In genomic region chr7:75906991-75907667, GRCh38 we compare ENCODE assay signal across 1 cellular context.
TF ChIP-seq lines count a peak whose summit lies in the region.

No MANE protein-coding gene starts in this region.

TF ChIP-seq in HepG2, 621 proteins besides CTCF, POLR2A, EP300 and RAD21 (continued from another document and continues in another):
- TF ChIP-seq ZNF616 (CRISPR knock-in tag; IDR thresholded peaks at IDR 0.05; ENCODE audit: low read depth) (no peak), MTERF4 (CRISPR knock-in tag; IDR thresholded peaks at IDR 0.05) (no peak), FOSL1 (CRISPR knock-in tag; IDR thresholded peaks at IDR 0.05; ENCODE audit: borderline replicate concordance) (no peak), ZSCAN20 (CRISPR knock-in tag; IDR thresholded peaks at IDR 0.05; ENCODE audit: borderline replicate concordance) (no peak), ZBTB7B (CRISPR knock-in tag; IDR thresholded peaks at IDR 0.05) (peak; percentile 56; the same call in 1 of the 2 replicates), ZNF570 (CRISPR knock-in tag; IDR thresholded peaks at IDR 0.05; ENCODE audit: borderline replicate concordance) (no peak), SSRP1 (CRISPR knock-in tag; IDR thresholded peaks at IDR 0.05) (no peak), ZBTB43 (CRISPR knock-in tag; conservative IDR thresholded peaks at IDR 0.05) (peak; percentile 60), AFF4 (CRISPR knock-in tag; IDR thresholded peaks at IDR 0.05) (no peak), NFYB (CRISPR knock-in tag; IDR thresholded peaks at IDR 0.05) (no peak), ESRRA (CRISPR knock-in tag; IDR thresholded peaks at IDR 0.05; ENCODE audit: low read depth) (peak; percentile 77; the same call in 1 of the 2 replicates), TIGD3 (CRISPR knock-in tag; IDR thresholded peaks at IDR 0.05; ENCODE audit: borderline replicate concordance) (no peak), ZNF644 (CRISPR knock-in tag; IDR thresholded peaks at IDR 0.05; ENCODE audit: low read depth) (peak; percentile 60; the same call in 1 of the 2 replicates), KLF9 (CRISPR knock-in tag; IDR thresholded peaks at IDR 0.05; ENCODE audit: low read depth) (no peak), ZNF878 (CRISPR knock-in tag; IDR thresholded peaks at IDR 0.05) (peak; percentile 50; the same call in 1 of the 2 replicates), SOX5 (CRISPR knock-in tag; IDR thresholded peaks at IDR 0.05; ENCODE audit: borderline replicate concordance) (peak; percentile 67), ZNF367 (CRISPR knock-in tag; IDR thresholded peaks at IDR 0.05; ENCODE audit: borderline replicate concordance) (no peak), ZNF550 (CRISPR knock-in tag; IDR thresholded peaks at IDR 0.05; ENCODE audit: borderline replicate concordance) (no peak), ZNF567 (CRISPR knock-in tag; IDR thresholded peaks at IDR 0.05; ENCODE audit: borderline replicate concordance) (no peak), MAFF (IDR thresholded peaks at IDR 0.05; ENCODE audit: low read depth, low read length) (no peak), HNRNPUL1 (IDR thresholded peaks at IDR 0.05; ENCODE audit: low read depth, low read length) (no peak), POGZ (CRISPR knock-in tag; IDR thresholded peaks at IDR 0.05) (peak; percentile 76), NR2C2 (CRISPR knock-in tag; IDR thresholded peaks at IDR 0.05; ENCODE audit: borderline replicate concordance) (peak; percentile 76), GFI1 (CRISPR knock-in tag; IDR thresholded peaks at IDR 0.05; ENCODE audit: borderline replicate concordance) (peak; percentile 73), JUND (CRISPR knock-in tag; IDR thresholded peaks at IDR 0.05) (no peak), ZNF749 (CRISPR knock-in tag; IDR thresholded peaks at IDR 0.05; ENCODE audit: borderline replicate concordance) (0 out of 2 replicates have a peak, but pooled peaks have one; percentile 9), KDM3A (CRISPR knock-in tag; IDR thresholded peaks at IDR 0.05; ENCODE audit: low read depth) (0 out of 2 replicates have a peak, but pooled peaks have one; percentile 14), ZMYM2 (CRISPR knock-in tag; IDR thresholded peaks at IDR 0.05) (peak; percentile 67; the same call in 1 of the 2 replicates), XRCC5 (optimal IDR thresholded peaks at IDR 0.05; ENCODE audit: low read length) (no peak), ZNF564 (CRISPR knock-in tag; IDR thresholded peaks at IDR 0.05) (no peak), ATF4 (CRISPR knock-in tag; IDR thresholded peaks at IDR 0.05) (no peak), NR2F2 (IDR thresholded peaks at IDR 0.05; ENCODE audit: borderline replicate concordance, low read depth) (peak; percentile 79), HDAC6 (IDR thresholded peaks at IDR 0.05; ENCODE audit: low read depth, low read length) (no peak), SNRNP70 (IDR thresholded peaks at IDR 0.05; ENCODE audit: low read depth, low read length) (no peak), ZMAT5 (CRISPR knock-in tag; IDR thresholded peaks at IDR 0.05; ENCODE audit: borderline replicate concordance, low read depth) (no peak), GATA4 (IDR thresholded peaks at IDR 0.05; ENCODE audit: borderline replicate concordance, low read depth) (peak; percentile 74; the same call in 1 of the 2 replicates), ZNF275 (CRISPR knock-in tag; IDR thresholded peaks at IDR 0.05; ENCODE audit: borderline replicate concordance) (0 out of 2 replicates have a peak, but pooled peaks have one; percentile 20), GABPB1 (CRISPR knock-in tag; IDR thresholded peaks at IDR 0.05) (peak; percentile 42; the same call in 1 of the 2 replicates), TOPORS (CRISPR knock-in tag; IDR thresholded peaks at IDR 0.05) (no peak), ZBTB20 (CRISPR knock-in tag; IDR thresholded peaks at IDR 0.05; ENCODE audit: borderline replicate concordance, low read depth) (peak; percentile 83; the same call in 1 of the 2 replicates), TRIM22 (IDR thresholded peaks at IDR 0.05) (no peak), KLF16 (CRISPR knock-in tag; IDR thresholded peaks at IDR 0.05) (peak in 1 of 2 experiments; percentile 86; a peak in 2 of 4 replicates), CENPBD1 (CRISPR knock-in tag; IDR thresholded peaks at IDR 0.05; ENCODE audit: borderline replicate concordance, low read depth) (no peak), TAF1 (CRISPR knock-in tag; IDR thresholded peaks at IDR 0.05) (peak; percentile 33; the same call in 1 of the 2 replicates), ZNF672 (CRISPR knock-in tag; IDR thresholded peaks at IDR 0.05) (no peak), SYNCRIP (IDR thresholded peaks at IDR 0.05; ENCODE audit: insufficient read depth, low read depth, low read length) (no peak), MTF2 (CRISPR knock-in tag; IDR thresholded peaks at IDR 0.05; ENCODE audit: borderline replicate concordance) (no peak), KDM2A (CRISPR knock-in tag; IDR thresholded peaks at IDR 0.05; ENCODE audit: borderline replicate concordance, low read depth) (0 out of 2 replicates have a peak, but pooled peaks have one; percentile 1), ZNF691 (CRISPR knock-in tag; IDR thresholded peaks at IDR 0.05; ENCODE audit: borderline replicate concordance, low read depth) (no peak), ZNF382 (CRISPR knock-in tag; IDR thresholded peaks at IDR 0.05; ENCODE audit: borderline replicate concordance) (no peak), ZXDC (CRISPR knock-in tag; IDR thresholded peaks at IDR 0.05) (0 out of 2 replicates have a peak, but pooled peaks have one; percentile 26), MED13 (CRISPR knock-in tag; IDR thresholded peaks at IDR 0.05) (peak; percentile 20; the same call in 1 of the 2 replicates), HDAC2 (CRISPR knock-in tag; IDR thresholded peaks at IDR 0.05) (peak; percentile 82), PHF5A (CRISPR knock-in tag; IDR thresholded peaks at IDR 0.05; ENCODE audit: low read depth, unreplicated experiment) (no peak)
